1 cellular context compared by ENCODE assay signal in genomic region chr4:24104173-24104572, GRCh38.
TF ChIP-seq lines count a peak whose summit lies in the region.

No MANE protein-coding gene starts in this region.

TF ChIP-seq in SK-N-SH, 30 proteins besides CTCF, POLR2A, EP300 and RAD21 (continued from another document):
- TF ChIP-seq JUND (IDR thresholded peaks at IDR 0.05), result peak; percentile 47
- TF ChIP-seq YY1 (IDR thresholded peaks at IDR 0.05; ENCODE audit: low read depth), result no peak
- TF ChIP-seq SIN3A (IDR thresholded peaks at IDR 0.05; ENCODE audit: borderline replicate concordance, low read depth, low read length), result no peak
- no peak for TF ChIP-seq POLR2AphosphoS5 (IDR thresholded peaks at IDR 0.05; ENCODE audit: low read depth, low read length)
- TF ChIP-seq MAX (IDR thresholded peaks at IDR 0.05; ENCODE audit: low read depth), result no peak
- no peak for TF ChIP-seq EZH2phosphoT487 (IDR thresholded peaks at IDR 0.05; ENCODE audit: borderline replicate concordance, low read depth)
- TF ChIP-seq CHD2 (IDR thresholded peaks at IDR 0.05; ENCODE audit: low read length, partially characterized antibody), result no peak
- TF ChIP-seq, protein P1, sequence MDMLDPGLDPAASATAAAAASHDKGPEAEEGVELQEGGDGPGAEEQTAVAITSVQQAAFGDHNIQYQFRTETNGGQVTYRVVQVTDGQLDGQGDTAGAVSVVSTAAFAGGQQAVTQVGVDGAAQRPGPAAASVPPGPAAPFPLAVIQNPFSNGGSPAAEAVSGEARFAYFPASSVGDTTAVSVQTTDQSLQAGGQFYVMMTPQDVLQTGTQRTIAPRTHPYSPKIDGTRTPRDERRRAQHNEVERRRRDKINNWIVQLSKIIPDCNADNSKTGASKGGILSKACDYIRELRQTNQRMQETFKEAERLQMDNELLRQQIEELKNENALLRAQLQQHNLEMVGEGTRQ (IDR thresholded peaks at IDR 0.05; ENCODE audit: borderline replicate concordance, low read depth, low read length), result no peak
- no peak for TF ChIP-seq RXRA (IDR thresholded peaks at IDR 0.05; ENCODE audit: borderline replicate concordance, low read depth)
- TF ChIP-seq SMC3 (IDR thresholded peaks at IDR 0.05; ENCODE audit: low read depth, low read length), result no peak
- 0 out of 2 replicates have a peak, but pooled peaks have one; percentile 16 for TF ChIP-seq NFIC (IDR thresholded peaks at IDR 0.05; ENCODE audit: borderline replicate concordance)
- TF ChIP-seq, protein P2, sequence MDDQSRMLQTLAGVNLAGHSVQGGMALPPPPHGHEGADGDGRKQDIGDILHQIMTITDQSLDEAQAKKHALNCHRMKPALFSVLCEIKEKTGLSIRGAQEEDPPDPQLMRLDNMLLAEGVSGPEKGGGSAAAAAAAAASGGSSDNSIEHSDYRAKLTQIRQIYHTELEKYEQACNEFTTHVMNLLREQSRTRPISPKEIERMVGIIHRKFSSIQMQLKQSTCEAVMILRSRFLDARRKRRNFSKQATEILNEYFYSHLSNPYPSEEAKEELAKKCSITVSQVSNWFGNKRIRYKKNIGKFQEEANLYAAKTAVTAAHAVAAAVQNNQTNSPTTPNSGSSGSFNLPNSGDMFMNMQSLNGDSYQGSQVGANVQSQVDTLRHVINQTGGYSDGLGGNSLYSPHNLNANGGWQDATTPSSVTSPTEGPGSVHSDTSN (IDR thresholded peaks at IDR 0.05), result 0 out of 2 replicates have a peak, but pooled peaks have one; percentile 3
- TF ChIP-seq FOSL2 (IDR thresholded peaks at IDR 0.05; ENCODE audit: borderline replicate concordance, low read depth), result 0 out of 2 replicates have a peak, but pooled peaks have one; percentile 7
- TF ChIP-seq USF1 (IDR thresholded peaks at IDR 0.05; ENCODE audit: borderline replicate concordance, low read depth), result no peak
- no peak for TF ChIP-seq GABPA (IDR thresholded peaks at IDR 0.05; ENCODE audit: low read depth)
- TF ChIP-seq NRF1 (IDR thresholded peaks at IDR 0.05; ENCODE audit: low read depth, low read length), result no peak
